In the genomic region with DNA sequence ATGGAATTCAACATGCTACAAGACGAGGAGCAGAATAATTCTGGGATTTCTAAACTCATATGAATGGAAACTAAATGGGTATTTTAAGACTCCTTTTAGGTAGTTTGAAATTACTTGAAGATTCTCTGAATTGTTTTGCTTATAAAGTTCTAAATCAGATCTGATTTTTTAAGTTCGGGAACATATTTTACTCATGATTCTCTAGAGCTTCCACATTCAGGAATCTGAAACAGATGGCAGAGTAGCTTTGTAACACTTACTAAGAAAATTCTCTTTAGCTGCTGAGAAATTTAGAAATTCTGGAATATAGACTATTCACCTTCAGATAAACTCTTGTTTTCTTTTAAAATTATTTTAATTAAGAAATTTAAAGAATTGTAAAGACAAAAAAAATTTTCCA, we compare ENCODE assay signal across 20 cellular contexts.
"Had no signal": no experiment of that assay in that cellular context is flagged by ENCODE, and none has a peak within 500 bp of the region (broad histone marks: within the 10 kb centered on the region; RNA-seq: fewer than 3 reads in every experiment).

No MANE protein-coding gene starts in this region.

- H3K79me2 ChIP-seq: parathyroid adenoma had no signal

- H3K36me3 Mint-ChIP-seq: naive B cell had no signal

- H3K9me3 ChIP-seq: transverse colon had no signal

- ATAC-seq: activated naive CD4-positive, alpha-beta T cell treated with anti-CD3 and anti-CD28 coated beads, Interleukin-2, amount 50 U/mL, for 72 hours; activated T-cell treated with anti-CD3 and anti-CD28 coated beads, Interleukin-2, amount 50 U/mL, for 72 hours; left lobe of liver had no signal

- H3K27me3 ChIP-seq: transverse colon had no signal

- H3K4me3 ChIP-seq: transverse colon had no signal

- H3K27me3 Mint-ChIP-seq: activated CD4-positive, alpha-beta T cell treated with anti-CD3 and anti-CD28 coated beads, Interleukin-2, amount 10 ng/mL, durations not matched to agents 24 days and 14 days; brain; dendritic cell treated with granulocyte-macrophage colony-stimulating factor and Interleukin-4, amounts not matched to agents 40 ng/mL and 50 ng/mL, for 4 days; naive B cell; stimulated activated naive B cell treated with anti-CD40 and anti-IgM and Interleukin-4, amounts not matched to agents 10 μg/mL and 1 μg/mL and 100 μg/mL, for 72 hours had no signal

- DNase-seq: activated CD4-positive, alpha-beta T cell treated with anti-CD3 and anti-CD28 coated beads, Interleukin-2, amount 10 ng/mL, durations not matched to agents 24 days and 14 days; activated CD4-positive, CD25-positive, alpha-beta regulatory T cell; activated CD8-positive, alpha-beta memory T cell treated with anti-CD3 and anti-CD28 coated beads, Interleukin-2, amount 50 U/mL, for 48 hours; activated gamma-delta T cell; activated T-cell treated with anti-CD3 and anti-CD28 coated beads, Interleukin-2, amount 50 U/mL, for 72 hours; amniotic stem cell; central memory CD4-positive, alpha-beta T cell; effector memory CD4-positive, alpha-beta T cell; naive B cell; retina; stimulated activated CD4-positive, alpha-beta T cell treated with anti-CD3 and anti-CD28 coated beads, Interleukin-2, amount 100 ng/mL, for 48 hours; stimulated activated naive B cell treated with anti-CD40 and anti-IgM and Interleukin-4, amounts not matched to agents 10 μg/mL and 1 μg/mL and 100 μg/mL, for 72 hours; transverse colon had no signal

- H3K27ac Mint-ChIP-seq: activated CD4-positive, alpha-beta T cell treated with anti-CD3 and anti-CD28 coated beads, Interleukin-2, amount 10 ng/mL, durations not matched to agents 24 days and 14 days; activated naive CD4-positive, alpha-beta T cell treated with anti-CD3 and anti-CD28 coated beads, Interleukin-2, amount 50 U/mL, for 72 hours; activated T-cell treated with anti-CD3 and anti-CD28 coated beads, Interleukin-2, amount 50 U/mL, for 72 hours; brain; dendritic cell treated with granulocyte-macrophage colony-stimulating factor and Interleukin-4, amounts not matched to agents 40 ng/mL and 50 ng/mL, for 4 days; naive B cell; stimulated activated naive B cell treated with anti-CD40 and anti-IgM and Interleukin-4, amounts not matched to agents 10 μg/mL and 1 μg/mL and 100 μg/mL, for 72 hours; T-helper 2 cell treated with Interferon-gamma antibody and Interleukin-4, amounts not matched to agents 5 μg/mL and 100 μg/mL, for 36 hours had no signal

- FAIRE-seq: keratinocyte had no signal

- H3K4me1 ChIP-seq: parathyroid adenoma, transverse colon had no signal

- H3K4me3 Mint-ChIP-seq: activated CD4-positive, alpha-beta T cell treated with anti-CD3 and anti-CD28 coated beads, Interleukin-2, amount 10 ng/mL, durations not matched to agents 24 days and 14 days; activated T-cell treated with anti-CD3 and anti-CD28 coated beads, Interleukin-2, amount 50 U/mL, for 72 hours; brain; dendritic cell treated with granulocyte-macrophage colony-stimulating factor and Interleukin-4, amounts not matched to agents 40 ng/mL and 50 ng/mL, for 4 days; naive B cell; stimulated activated naive B cell treated with anti-CD40 and anti-IgM and Interleukin-4, amounts not matched to agents 10 μg/mL and 1 μg/mL and 100 μg/mL, for 72 hours; T-helper 2 cell treated with Interferon-gamma antibody and Interleukin-4, amounts not matched to agents 5 μg/mL and 100 μg/mL, for 36 hours had no signal

- H3K9me3 Mint-ChIP-seq: activated naive CD4-positive, alpha-beta T cell treated with anti-CD3 and anti-CD28 coated beads, Interleukin-2, amount 50 U/mL, for 72 hours; activated T-cell treated with anti-CD3 and anti-CD28 coated beads, Interleukin-2, amount 50 U/mL, for 72 hours; brain; naive B cell; stimulated activated naive B cell treated with anti-CD40 and anti-IgM and Interleukin-4, amounts not matched to agents 10 μg/mL and 1 μg/mL and 100 μg/mL, for 72 hours; T-helper 2 cell treated with Interferon-gamma antibody and Interleukin-4, amounts not matched to agents 5 μg/mL and 100 μg/mL, for 36 hours had no signal

- H2AFZ ChIP-seq: parathyroid adenoma had no signal

- H3K27ac ChIP-seq: parathyroid adenoma, transverse colon had no signal

- H3K9ac ChIP-seq: parathyroid adenoma had no signal

- H3K4me1 Mint-ChIP-seq: brain had no signal
